ENCODE assay signal across 1 cellular context in the genomic region with DNA sequence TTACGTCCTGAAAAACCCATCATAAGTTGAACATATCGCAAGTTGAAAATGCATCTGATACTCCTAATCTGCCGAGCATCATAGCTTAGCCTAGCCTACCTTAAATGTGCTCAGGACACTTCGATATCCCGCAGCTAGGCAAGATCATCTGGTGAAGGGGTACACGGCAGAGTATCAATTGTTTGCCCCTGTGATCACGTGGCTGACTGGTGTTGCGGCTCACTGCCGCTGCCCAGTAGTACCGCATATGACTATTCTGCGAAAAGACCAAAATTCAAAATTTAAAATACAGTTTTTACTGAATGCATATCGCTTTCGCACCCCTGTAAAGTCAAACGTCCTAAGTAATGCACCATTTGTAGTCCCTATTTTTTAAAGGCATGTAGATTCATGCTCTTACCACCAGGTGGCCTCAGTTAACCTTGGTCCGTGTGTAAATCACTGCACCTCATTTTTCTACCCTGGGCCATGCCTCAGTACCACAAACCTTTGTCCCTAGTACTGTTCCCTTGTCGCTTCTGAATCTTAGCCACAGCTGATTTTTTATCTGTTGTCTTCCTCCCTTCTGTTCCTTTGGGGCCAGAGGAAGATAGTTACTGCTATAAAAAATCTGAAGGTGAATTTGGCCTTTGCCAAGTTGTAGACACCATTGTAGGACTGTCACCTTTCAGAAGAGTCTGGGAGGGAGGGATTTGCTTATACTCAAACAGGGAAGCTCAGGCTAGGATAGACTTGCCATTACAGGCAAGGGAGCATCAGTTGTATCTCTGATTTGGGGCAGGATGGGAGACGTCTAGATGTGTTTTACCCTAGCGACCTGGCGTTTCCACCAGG.
TF ChIP-seq lines count a peak whose summit lies in the region.

No MANE protein-coding gene starts in this region.

TF ChIP-seq in K562, 482 proteins besides CTCF, POLR2A, EP300 and RAD21 (continued from another document and continues in another):
- peak; percentile 98 for TF ChIP-seq PRDM10 (IDR thresholded peaks at IDR 0.05; ENCODE audit: partially characterized antibody)
- no peak for TF ChIP-seq ZNF143 (CRISPR knock-in tag; IDR thresholded peaks at IDR 0.05)
- no peak for TF ChIP-seq JUNB (CRISPR knock-in tag; conservative IDR thresholded peaks at IDR 0.05)
- no peak for TF ChIP-seq TEAD1 (CRISPR knock-in tag; IDR thresholded peaks at IDR 0.05)
- no peak for TF ChIP-seq THAP12 (CRISPR knock-in tag; IDR thresholded peaks at IDR 0.05)
- no peak for TF ChIP-seq PCBP1 (IDR thresholded peaks at IDR 0.05; ENCODE audit: low read depth, low read length, poor library complexity, severe bottlenecking)
- peak; percentile 29; the same call in 1 of the 2 replicates for TF ChIP-seq BHLHE40 (IDR thresholded peaks at IDR 0.05; ENCODE audit: low read length)
- no peak for TF ChIP-seq FOXM1 (IDR thresholded peaks at IDR 0.05; ENCODE audit: low read depth)
- TF ChIP-seq FOXM1 (CRISPR knock-in tag; IDR thresholded peaks at IDR 0.05; ENCODE audit: low read depth), result no peak
- peak; percentile 75 for TF ChIP-seq ATF7 (IDR thresholded peaks at IDR 0.05)
- no peak for TF ChIP-seq TCF7L2 (IDR thresholded peaks at IDR 0.05; ENCODE audit: low read depth, low read length)
- no peak for TF ChIP-seq ZSCAN29 (IDR thresholded peaks at IDR 0.05)
- no peak for TF ChIP-seq ARNT (IDR thresholded peaks at IDR 0.05)
- peak; percentile 76 for TF ChIP-seq DEAF1 (CRISPR knock-in tag; IDR thresholded peaks at IDR 0.05)
- TF ChIP-seq, protein P1, sequence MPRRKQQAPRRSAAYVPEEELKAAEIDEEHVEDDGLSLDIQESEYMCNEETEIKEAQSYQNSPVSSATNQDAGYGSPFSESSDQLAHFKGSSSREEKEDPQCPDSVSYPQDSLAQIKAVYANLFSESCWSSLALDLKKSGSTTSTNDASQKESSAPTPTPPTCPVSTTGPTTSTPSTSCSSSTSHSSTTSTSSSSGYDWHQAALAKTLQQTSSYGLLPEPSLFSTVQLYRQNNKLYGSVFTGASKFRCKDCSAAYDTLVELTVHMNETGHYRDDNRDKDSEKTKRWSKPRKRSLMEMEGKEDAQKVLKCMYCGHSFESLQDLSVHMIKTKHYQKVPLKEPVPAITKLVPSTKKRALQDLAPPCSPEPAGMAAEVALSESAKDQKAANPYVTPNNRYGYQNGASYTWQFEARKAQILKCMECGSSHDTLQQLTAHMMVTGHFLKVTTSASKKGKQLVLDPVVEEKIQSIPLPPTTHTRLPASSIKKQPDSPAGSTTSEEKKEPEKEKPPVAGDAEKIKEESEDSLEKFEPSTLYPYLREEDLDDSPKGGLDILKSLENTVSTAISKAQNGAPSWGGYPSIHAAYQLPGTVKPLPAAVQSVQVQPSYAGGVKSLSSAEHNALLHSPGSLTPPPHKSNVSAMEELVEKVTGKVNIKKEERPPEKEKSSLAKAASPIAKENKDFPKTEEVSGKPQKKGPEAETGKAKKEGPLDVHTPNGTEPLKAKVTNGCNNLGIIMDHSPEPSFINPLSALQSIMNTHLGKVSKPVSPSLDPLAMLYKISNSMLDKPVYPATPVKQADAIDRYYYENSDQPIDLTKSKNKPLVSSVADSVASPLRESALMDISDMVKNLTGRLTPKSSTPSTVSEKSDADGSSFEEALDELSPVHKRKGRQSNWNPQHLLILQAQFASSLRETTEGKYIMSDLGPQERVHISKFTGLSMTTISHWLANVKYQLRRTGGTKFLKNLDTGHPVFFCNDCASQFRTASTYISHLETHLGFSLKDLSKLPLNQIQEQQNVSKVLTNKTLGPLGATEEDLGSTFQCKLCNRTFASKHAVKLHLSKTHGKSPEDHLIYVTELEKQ (CRISPR knock-in tag; IDR thresholded peaks at IDR 0.05), result no peak
- peak; percentile 97 to 99 for TF ChIP-seq RCOR1 (IDR thresholded peaks at IDR 0.05; ENCODE audit: borderline replicate concordance in 1 of 2, low read depth in 2 of 2, low read length in 2 of 2)
- TF ChIP-seq, protein P2, sequence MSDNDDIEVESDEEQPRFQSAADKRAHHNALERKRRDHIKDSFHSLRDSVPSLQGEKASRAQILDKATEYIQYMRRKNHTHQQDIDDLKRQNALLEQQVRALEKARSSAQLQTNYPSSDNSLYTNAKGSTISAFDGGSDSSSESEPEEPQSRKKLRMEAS (CRISPR knock-in tag; IDR thresholded peaks at IDR 0.05), result no peak
- TF ChIP-seq E2F6 (IDR thresholded peaks at IDR 0.05; ENCODE audit: borderline replicate concordance in 1 of 2, extremely low read depth in 1 of 2, insufficient read depth in 1 of 2, insufficient read length in 1 of 2, low read depth in 1 of 2, low read length in 1 of 2, poor library complexity in 1 of 2, severe bottlenecking in 1 of 2), result no peak
- no peak for TF ChIP-seq ZNF140 (CRISPR knock-in tag; IDR thresholded peaks at IDR 0.05)
- no peak for TF ChIP-seq CBX8 (IDR thresholded peaks at IDR 0.05; ENCODE audit: borderline replicate concordance, extremely low read depth, low read depth, low read length, poor library complexity, severe bottlenecking)
- TF ChIP-seq POU5F1 (IDR thresholded peaks at IDR 0.05; ENCODE audit: borderline replicate concordance, low read depth, low read length, partially characterized antibody), result no peak
- TF ChIP-seq CCAR2 (IDR thresholded peaks at IDR 0.05; ENCODE audit: low read depth, low read length), result no peak
- TF ChIP-seq, protein P3, sequence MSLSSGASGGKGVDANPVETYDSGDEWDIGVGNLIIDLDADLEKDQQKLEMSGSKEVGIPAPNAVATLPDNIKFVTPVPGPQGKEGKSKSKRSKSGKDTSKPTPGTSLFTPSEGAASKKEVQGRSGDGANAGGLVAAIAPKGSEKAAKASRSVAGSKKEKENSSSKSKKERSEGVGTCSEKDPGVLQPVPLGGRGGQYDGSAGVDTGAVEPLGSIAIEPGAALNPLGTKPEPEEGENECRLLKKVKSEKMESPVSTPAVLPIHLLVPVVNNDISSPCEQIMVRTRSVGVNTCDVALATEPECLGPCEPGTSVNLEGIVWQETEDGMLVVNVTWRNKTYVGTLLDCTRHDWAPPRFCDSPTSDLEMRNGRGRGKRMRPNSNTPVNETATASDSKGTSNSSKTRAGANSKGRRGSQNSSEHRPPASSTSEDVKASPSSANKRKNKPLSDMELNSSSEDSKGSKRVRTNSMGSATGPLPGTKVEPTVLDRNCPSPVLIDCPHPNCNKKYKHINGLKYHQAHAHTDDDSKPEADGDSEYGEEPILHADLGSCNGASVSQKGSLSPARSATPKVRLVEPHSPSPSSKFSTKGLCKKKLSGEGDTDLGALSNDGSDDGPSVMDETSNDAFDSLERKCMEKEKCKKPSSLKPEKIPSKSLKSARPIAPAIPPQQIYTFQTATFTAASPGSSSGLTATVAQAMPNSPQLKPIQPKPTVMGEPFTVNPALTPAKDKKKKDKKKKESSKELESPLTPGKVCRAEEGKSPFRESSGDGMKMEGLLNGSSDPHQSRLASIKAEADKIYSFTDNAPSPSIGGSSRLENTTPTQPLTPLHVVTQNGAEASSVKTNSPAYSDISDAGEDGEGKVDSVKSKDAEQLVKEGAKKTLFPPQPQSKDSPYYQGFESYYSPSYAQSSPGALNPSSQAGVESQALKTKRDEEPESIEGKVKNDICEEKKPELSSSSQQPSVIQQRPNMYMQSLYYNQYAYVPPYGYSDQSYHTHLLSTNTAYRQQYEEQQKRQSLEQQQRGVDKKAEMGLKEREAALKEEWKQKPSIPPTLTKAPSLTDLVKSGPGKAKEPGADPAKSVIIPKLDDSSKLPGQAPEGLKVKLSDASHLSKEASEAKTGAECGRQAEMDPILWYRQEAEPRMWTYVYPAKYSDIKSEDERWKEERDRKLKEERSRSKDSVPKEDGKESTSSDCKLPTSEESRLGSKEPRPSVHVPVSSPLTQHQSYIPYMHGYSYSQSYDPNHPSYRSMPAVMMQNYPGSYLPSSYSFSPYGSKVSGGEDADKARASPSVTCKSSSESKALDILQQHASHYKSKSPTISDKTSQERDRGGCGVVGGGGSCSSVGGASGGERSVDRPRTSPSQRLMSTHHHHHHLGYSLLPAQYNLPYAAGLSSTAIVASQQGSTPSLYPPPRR (CRISPR knock-in tag; IDR thresholded peaks at IDR 0.05; ENCODE audit: borderline replicate concordance), result no peak
- no peak for TF ChIP-seq KDM5B (IDR thresholded peaks at IDR 0.05; ENCODE audit: insufficient replicate concordance, low read depth, low read length)
- no peak for TF ChIP-seq ZNF347 (CRISPR knock-in tag; IDR thresholded peaks at IDR 0.05; ENCODE audit: low read depth)
- no peak for TF ChIP-seq HMGN3 (IDR thresholded peaks at IDR 0.05; ENCODE audit: borderline replicate concordance, extremely low read depth, insufficient read length, low read depth, low read length)
- 0 out of 4 replicates have a peak, but pooled peaks of 1 of the 2 experiments have one; percentile 70 for TF ChIP-seq NONO (IDR thresholded peaks at IDR 0.05; ENCODE audit: low read depth in 2 of 2, low read length in 1 of 2)
- TF ChIP-seq MAFK (IDR thresholded peaks at IDR 0.05; ENCODE audit: low read length), result no peak
- TF ChIP-seq KLF16 (IDR thresholded peaks at IDR 0.05), result peak; percentile 23; the same call in 1 of the 2 replicates
- no peak for TF ChIP-seq ZKSCAN8 (CRISPR knock-in tag; IDR thresholded peaks at IDR 0.05)
- 0 out of 2 replicates have a peak, but pooled peaks have one; percentile 17 for TF ChIP-seq LEF1 (IDR thresholded peaks at IDR 0.05)
- no peak for TF ChIP-seq SMAD3 (CRISPR knock-in tag; conservative IDR thresholded peaks at IDR 0.05)
- TF ChIP-seq SMARCB1 (IDR thresholded peaks at IDR 0.05; ENCODE audit: insufficient read length, low read depth), result no peak
- TF ChIP-seq EZH2 (IDR thresholded peaks at IDR 0.05; ENCODE audit: borderline replicate concordance, low read depth, low read length), result no peak
- no peak for TF ChIP-seq MCM7 (IDR thresholded peaks at IDR 0.05)
- TF ChIP-seq TARDBP (IDR thresholded peaks at IDR 0.05), result peak; percentile 71; the same call in 1 of the 2 replicates
- TF ChIP-seq, protein P4, sequence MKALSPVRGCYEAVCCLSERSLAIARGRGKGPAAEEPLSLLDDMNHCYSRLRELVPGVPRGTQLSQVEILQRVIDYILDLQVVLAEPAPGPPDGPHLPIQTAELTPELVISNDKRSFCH (CRISPR knock-in tag; IDR thresholded peaks at IDR 0.05), result no peak
- TF ChIP-seq, protein P4 (tag; IDR thresholded peaks at IDR 0.05), result no peak
- no peak for TF ChIP-seq YBX1 (IDR thresholded peaks at IDR 0.05)
- peak; percentile 93 for TF ChIP-seq SMC3 (conservative IDR thresholded peaks at IDR 0.05; ENCODE audit: insufficient read depth, low read depth, low read length)
- TF ChIP-seq HDAC2 (IDR thresholded peaks at IDR 0.05), result peak; percentile 83
